Comparison of ENCODE assay signal across 8 cellular contexts in genomic region chr2:40554665-40555294, GRCh38.
DNase-seq lines count a peak whose midpoint lies in the region; ATAC-seq and FAIRE-seq lines count a peak whose summit lies in the region.

No MANE protein-coding gene starts in this region.

- peak; percentile 51 for DNase-seq in G401 (ENCODE audit: low spot score)
- DNase-seq in HT1080 (ENCODE audit: low read depth), result peak; percentile 40
- DNase-seq in NCI-H82 treated with DMSO at 0.1 percent for 48 hours (lab: John Stamatoyannopoulos, UW; ENCODE audit: unreplicated experiment), result peak; percentile 65
- peak; percentile 71 for DNase-seq in activated naive CD4-positive, alpha-beta T cell treated with anti-CD3 and anti-CD28 coated beads for 36 hours
- peak; percentile 33 for DNase-seq in left ventricle myocardium superior
- DNase-seq in small intestine, result peak; percentile 80
- DNase-seq in activated effector memory CD4-positive, alpha-beta T cell treated with anti-CD3 and anti-CD28 coated beads, Interleukin-2, amount 50 U/mL, for 16 hours, result no peak

- no peak overlapping the region for H3K27ac ChIP-seq in small intestine (ENCODE audit: low read depth in 1 of 2, low read length in 1 of 2)

- H3K27ac Mint-ChIP-seq in activated naive CD4-positive, alpha-beta T cell treated with anti-CD3 and anti-CD28 coated beads for 36 hours, result no peak overlapping the region

- H3K4me1 Mint-ChIP-seq in activated naive CD4-positive, alpha-beta T cell treated with anti-CD3 and anti-CD28 coated beads for 36 hours (ENCODE audit: low read depth), result no peaks in the 10 kb centered on the region

- peaks cover 3% of the 10 kb centered on the region for H3K27me3 Mint-ChIP-seq in activated naive CD4-positive, alpha-beta T cell treated with anti-CD3 and anti-CD28 coated beads for 36 hours (ENCODE audit: low read depth)

- 33 to 63% (median 43%) methylated on average over 5 of the region's 5 CpGs for WGBS in small intestine, 3 donors

- H3K9me3 Mint-ChIP-seq in activated naive CD4-positive, alpha-beta T cell treated with anti-CD3 and anti-CD28 coated beads for 36 hours, result no peaks in the 10 kb centered on the region

- no peaks in the 10 kb centered on the region for H3K36me3 Mint-ChIP-seq in activated naive CD4-positive, alpha-beta T cell treated with anti-CD3 and anti-CD28 coated beads for 36 hours (ENCODE audit: low read depth)

- H3K4me3 Mint-ChIP-seq in activated naive CD4-positive, alpha-beta T cell treated with anti-CD3 and anti-CD28 coated beads for 36 hours, result no peak overlapping the region

- H3K9me3 ChIP-seq in small intestine (ENCODE audit: control insufficient read depth, low read depth), result no peaks in the 10 kb centered on the region

- peak; percentile 91 for ATAC-seq in GM21529 (IDR thresholded peaks at IDR 0.05; ENCODE audit: unreplicated experiment)
- peak; percentile 76 for ATAC-seq in left ventricle myocardium superior

- no peak for FAIRE-seq in small intestine (lab: Jason Lieb, UNC)

- in situ Hi-C loops in G401 (cut with HindIII; ENCODE audit: low sequenced_read_pairs), result no loop called here

- CTCF ChIA-PET in activated naive CD4-positive, alpha-beta T cell treated with anti-CD3 and anti-CD28 coated beads for 36 hours (lab: Charles Lee), result interaction anchor here (0.7 to 3.3 kb wide), 7 partner anchors 12 to 643 kb away, joined by 3 to 27 read pairs (median 3); no protein-coding TSS in a partner anchor

- H3K27me3 ChIP-seq in small intestine (ENCODE audit: control insufficient read depth in 2 of 2, insufficient read depth in 2 of 2, low read length in 2 of 2), result no peaks in the 10 kb centered on the region

- H3K4me1 ChIP-seq in small intestine (ENCODE audit: control insufficient read depth in 2 of 2, insufficient read depth in 1 of 2, low read depth in 1 of 2, low read length in 1 of 2), result no peaks in the 10 kb centered on the region

- no peak overlapping the region for H3K4me3 ChIP-seq in small intestine (ENCODE audit: low read depth in 1 of 2, low read length in 2 of 2)

- intact Hi-C loops in activated naive CD4-positive, alpha-beta T cell treated with anti-CD3 and anti-CD28 coated beads for 36 hours (cut with micrococcal nuclease), result loop anchor here (1.0 to 5.0 kb wide), 4 partner anchors 66 to 1228 kb away; no protein-coding TSS in a partner anchor
- intact Hi-C loops in left ventricle myocardium superior (cut with micrococcal nuclease), result loop anchor here (10.0 kb wide), 1 partner anchor 640 kb away; no protein-coding TSS in a partner anchor

- no peaks in the 10 kb centered on the region for H3K36me3 ChIP-seq in small intestine (ENCODE audit: control insufficient read depth in 2 of 2, insufficient read depth in 2 of 2, low read length in 2 of 2)
